36 cellular contexts compared by ENCODE assay signal in genomic region chr1:68000191-68000590, GRCh38. TPM values are rescaled to one million over a fixed set of nuclear protein-coding genes. Genes with fewer than 3 reads are reported as not detected.
"Had no signal": no experiment of that assay in that cellular context is flagged by ENCODE, and none has a peak within 500 bp of the region (broad histone marks: within the 10 kb centered on the region; RNA-seq: fewer than 3 reads in every experiment).

No MANE protein-coding gene starts in this region.

- DNase-seq: activated B cell treated with CpG ODN at 0.5 μM for 24 hours; activated CD4-positive, alpha-beta memory T cell treated with anti-CD3 and anti-CD28 coated beads for 36 hours; activated CD4-positive, alpha-beta T cell treated with anti-CD3 and anti-CD28 coated beads for 4 hours; activated CD4-positive, alpha-beta T cell treated with anti-CD3 and anti-CD28 coated beads, Interleukin-2, amount 10 ng/mL, durations not matched to agents 24 days and 14 days; activated CD4-positive, alpha-beta T cell treated with anti-CD3 and anti-CD28 coated beads, Interleukin-2, amount 50 U/mL, for 1 hour; activated CD4-positive, alpha-beta T cell treated with anti-CD3 and anti-CD28 coated beads, Interleukin-2, amount 50 U/mL, for 4 hours; activated CD4-positive, CD25-positive, alpha-beta regulatory T cell treated with anti-CD3 and anti-CD28 coated beads, Interleukin-2, amount 50 U/mL, for 72 hours; activated CD8-positive, alpha-beta memory T cell treated with anti-CD3 and anti-CD28 coated beads, Interleukin-2, amount 50 U/mL, for 4 hours; activated CD8-positive, alpha-beta T cell treated with anti-CD3 and anti-CD28 coated beads for 36 hours; activated effector memory CD4-positive, alpha-beta T cell treated with anti-CD3 and anti-CD28 coated beads, Interleukin-2, amount 50 U/mL, for 16 hours; activated gamma-delta T cell treated with Interleukin-2 at 50 U/mL for 16 hours; activated naive CD4-positive, alpha-beta T cell; activated naive CD4-positive, alpha-beta T cell treated with anti-CD3 and anti-CD28 coated beads for 36 hours; activated naive CD4-positive, alpha-beta T cell treated with anti-CD3 and anti-CD28 coated beads, Interleukin-2, amount 50 U/mL, for 16 hours; activated naive CD8-positive, alpha-beta T cell treated with anti-CD3 and anti-CD28 coated beads for 36 hours; activated T-cell treated with anti-CD3 and anti-CD28 coated beads for 4 hours; activated T-cell treated with anti-CD3 and anti-CD28 coated beads, Interleukin-2, amount 50 U/mL, for 1 hour; activated T-cell treated with anti-CD3 and anti-CD28 coated beads, Interleukin-2, amount 50 U/mL, for 4 hours; activated T-cell treated with anti-CD3 and anti-CD28 coated beads, Interleukin-2, amount 50 U/mL, for 72 hours; adrenal gland; amniotic stem cell; aorta; body of pancreas; brain microvascular endothelial cell; central memory CD4-positive, alpha-beta T cell; T-helper 2 cell; T-helper 9 cell had no signal

- H3K27me3 ChIP-seq: adrenal gland, body of pancreas, brain microvascular endothelial cell, breast epithelium had no signal

- H3K4me1 ChIP-seq: adrenal gland, body of pancreas, breast epithelium had no signal

- ATAC-seq: activated CD8-positive, alpha-beta T cell treated with anti-CD3 and anti-CD28 coated beads for 36 hours; activated naive CD4-positive, alpha-beta T cell treated with anti-CD3 and anti-CD28 coated beads, Interleukin-2, amount 50 U/mL, for 72 hours; activated T-cell treated with anti-CD3 and anti-CD28 coated beads, Interleukin-2, amount 50 U/mL, for 4 hours; activated T-cell treated with anti-CD3 and anti-CD28 coated beads, Interleukin-2, amount 50 U/mL, for 72 hours; activated T-helper 17 cell treated with anti-CD3 and anti-CD28 coated beads, Interleukin-2, amount 50 U/mL, for 72 hours; body of pancreas had no signal

- H3K9me3 ChIP-seq: body of pancreas had no signal

- H3K4me3 Mint-ChIP-seq: activated B cell treated with CpG ODN at 0.5 μM for 24 hours; activated CD4-positive, alpha-beta memory T cell treated with anti-CD3 and anti-CD28 coated beads for 36 hours; activated CD4-positive, alpha-beta T cell treated with anti-CD3 and anti-CD28 coated beads, Interleukin-2, amount 10 ng/mL, durations not matched to agents 24 days and 14 days; activated CD8-positive, alpha-beta T cell treated with anti-CD3 and anti-CD28 coated beads for 36 hours; activated naive CD4-positive, alpha-beta T cell treated with anti-CD3 and anti-CD28 coated beads for 36 hours; activated naive CD8-positive, alpha-beta T cell treated with anti-CD3 and anti-CD28 coated beads for 36 hours; activated T-cell treated with anti-CD3 and anti-CD28 coated beads, Interleukin-2, amount 50 U/mL, for 4 hours; activated T-cell treated with anti-CD3 and anti-CD28 coated beads, Interleukin-2, amount 50 U/mL, for 72 hours; activated T-helper 1 cell treated with anti-CD3 and anti-CD28 coated beads, Interleukin-12 subunit alpha, Interleukin-12 subunit beta, Interleukin-2, Interleukin-4 antibody, amounts not matched to agents 30 ng/mL and 10 ng/mL and 1 ng/mL, durations not matched to agents 14 hours and 24 hours and 36 hours; activated T-helper 17 cell treated with anti-CD3 and anti-CD28 coated beads, Interleukin-2, amount 50 U/mL, for 72 hours; T-helper 1 cell treated with Interleukin-12 subunit alpha and Interleukin-12 subunit beta and Interleukin-4 antibody, amounts not matched to agents 30 μg/mL and 1 μg/mL, for 36 hours; T-helper 2 cell treated with Interferon-gamma antibody and Interleukin-4, amounts not matched to agents 5 μg/mL and 100 μg/mL, for 36 hours had no signal

- H3K27ac Mint-ChIP-seq: activated B cell treated with CpG ODN at 0.5 μM for 24 hours; activated CD4-positive, alpha-beta memory T cell treated with anti-CD3 and anti-CD28 coated beads for 36 hours; activated CD4-positive, alpha-beta T cell treated with anti-CD3 and anti-CD28 coated beads, Interleukin-2, amount 10 ng/mL, durations not matched to agents 24 days and 14 days; activated CD8-positive, alpha-beta T cell treated with anti-CD3 and anti-CD28 coated beads for 36 hours; activated naive CD4-positive, alpha-beta T cell treated with anti-CD3 and anti-CD28 coated beads for 36 hours; activated naive CD4-positive, alpha-beta T cell treated with anti-CD3 and anti-CD28 coated beads, Interleukin-2, amount 50 U/mL, for 72 hours; activated naive CD8-positive, alpha-beta T cell treated with anti-CD3 and anti-CD28 coated beads for 36 hours; activated T-cell treated with anti-CD3 and anti-CD28 coated beads, Interleukin-2, amount 50 U/mL, for 72 hours; activated T-helper 1 cell treated with anti-CD3 and anti-CD28 coated beads, Interleukin-12 subunit alpha, Interleukin-12 subunit beta, Interleukin-2, Interleukin-4 antibody, amounts not matched to agents 30 ng/mL and 10 ng/mL and 1 ng/mL, durations not matched to agents 14 hours and 24 hours and 36 hours; activated T-helper 17 cell treated with anti-CD3 and anti-CD28 coated beads, Interleukin-2, amount 50 U/mL, for 72 hours; T-helper 1 cell treated with Interleukin-12 subunit alpha and Interleukin-12 subunit beta and Interleukin-4 antibody, amounts not matched to agents 30 μg/mL and 1 μg/mL, for 36 hours; T-helper 2 cell treated with Interferon-gamma antibody and Interleukin-4, amounts not matched to agents 5 μg/mL and 100 μg/mL, for 36 hours had no signal

- H3K36me3 ChIP-seq: adrenal gland, brain microvascular endothelial cell, breast epithelium had no signal

- H3K27ac ChIP-seq: adrenal gland, body of pancreas, brain microvascular endothelial cell, breast epithelium, VCaP had no signal

- H3K36me3 Mint-ChIP-seq: activated CD4-positive, alpha-beta memory T cell treated with anti-CD3 and anti-CD28 coated beads for 36 hours; activated naive CD4-positive, alpha-beta T cell treated with anti-CD3 and anti-CD28 coated beads, Interleukin-2, amount 50 U/mL, for 72 hours; activated naive CD8-positive, alpha-beta T cell treated with anti-CD3 and anti-CD28 coated beads for 36 hours had no signal

- H3K4me1 Mint-ChIP-seq: activated B cell treated with CpG ODN at 0.5 μM for 24 hours; activated CD4-positive, alpha-beta T cell treated with anti-CD3 and anti-CD28 coated beads, Interleukin-2, amount 10 ng/mL, durations not matched to agents 24 days and 14 days; activated naive CD8-positive, alpha-beta T cell treated with anti-CD3 and anti-CD28 coated beads for 36 hours; activated T-helper 17 cell treated with anti-CD3 and anti-CD28 coated beads, Interleukin-2, amount 50 U/mL, for 72 hours had no signal

- H3K4me3 ChIP-seq: adrenal gland, body of pancreas, breast epithelium had no signal

- FAIRE-seq: astrocyte, TTC549 had no signal

RNA-seq across cellular contexts. Expression of gene DIRAS3, which starts 50.2 kb away (rescaled TPM):
- total RNA-seq: activated B cell treated with CpG ODN at 0.5 μM for 24 hours; activated CD4-positive, alpha-beta memory T cell treated with anti-CD3 and anti-CD28 coated beads for 36 hours; activated CD4-positive, alpha-beta T cell treated with anti-CD3 and anti-CD28 coated beads, Interleukin-2, amount 10 ng/mL, durations not matched to agents 24 days and 14 days; activated naive CD4-positive, alpha-beta T cell treated with anti-CD3 and anti-CD28 coated beads for 36 hours; activated naive CD4-positive, alpha-beta T cell treated with anti-CD3 and anti-CD28 coated beads, Interleukin-2, amount 50 U/mL, for 72 hours; activated T-cell treated with anti-CD3 and anti-CD28 coated beads, Interleukin-2, amount 50 U/mL, for 4 hours; activated T-helper 1 cell treated with anti-CD3 and anti-CD28 coated beads, Interleukin-12 subunit alpha, Interleukin-12 subunit beta, Interleukin-2, Interleukin-4 antibody, amounts not matched to agents 30 ng/mL and 10 ng/mL and 1 ng/mL, durations not matched to agents 14 hours and 24 hours and 36 hours; activated T-helper 17 cell treated with anti-CD3 and anti-CD28 coated beads, Interleukin-2, amount 50 U/mL, for 72 hours had no signal
